8 cellular contexts compared by ENCODE assay signal in genomic region chr12:119988440-119988787, GRCh38. TPM values are rescaled to one million over a fixed set of nuclear protein-coding genes. Genes with fewer than 3 reads are reported as not detected.
DNase-seq lines count a peak whose midpoint lies in the region; ATAC-seq, FAIRE-seq and TF ChIP-seq lines count a peak whose summit lies in the region.

No MANE protein-coding gene starts in this region.

- RAD21 ChIA-PET in GM12878 (lab: Charles Lee; ENCODE audit: unreplicated experiment) = interaction anchor here (0.7 to 3.3 kb wide), 17 partner anchors 11 to 319 kb away, joined by 3 to 36 read pairs (median 4); partner anchors contain the start of genes RAB35 and RPLP0

- no peaks in the 10 kb centered on the region for H3K36me3 ChIP-seq in Loucy (ENCODE audit: insufficient read depth, low read length)
- no peaks in the 10 kb centered on the region for H3K36me3 ChIP-seq in GM12878 (ENCODE audit: control insufficient read depth in 2 of 2, insufficient read depth in 2 of 2, low read length in 1 of 2)
- H3K36me3 ChIP-seq in testis (ENCODE audit: low read depth, missing control alignments) = no peaks in the 10 kb centered on the region

- in situ Hi-C loops in GM12878 (cut with MboI) = no loop called here
- in situ Hi-C loops in G401 (cut with HindIII; ENCODE audit: low sequenced_read_pairs) = no loop called here

- H3F3A ChIP-seq in Loucy (ENCODE audit: low read depth) = no peaks in the 10 kb centered on the region

- H3K27me3 ChIP-seq in Loucy (ENCODE audit: insufficient read depth, low read length, poor library complexity, severe bottlenecking) = no peaks in the 10 kb centered on the region
- H3K27me3 ChIP-seq in GM12878 (replicated peaks in 1 of 2; ENCODE audit: control insufficient read depth in 2 of 2, insufficient read depth in 2 of 2, low read length in 1 of 2) = no peaks in the 10 kb centered on the region; a peak in 1 of 4 replicates
- H3K27me3 ChIP-seq in testis = no peaks in the 10 kb centered on the region

- DNase-seq in activated naive CD4-positive, alpha-beta T cell treated with anti-CD3 and anti-CD28 coated beads for 36 hours = no peak
- DNase-seq in activated naive CD4-positive, alpha-beta T cell treated with Interleukin-2 at 50 U/mL for 16 hours = no peak
- no peak for DNase-seq in GM12878 (ENCODE audit: low read depth, low spot score)
- DNase-seq in left colon = no peak
- no peak for DNase-seq in testis
- DNase-seq in midbrain (lab: John Stamatoyannopoulos, UW) = no peak
- no peak for DNase-seq in G401 (ENCODE audit: low spot score)

- H3K9me3 Mint-ChIP-seq in activated naive CD4-positive, alpha-beta T cell treated with anti-CD3 and anti-CD28 coated beads for 36 hours = no peaks in the 10 kb centered on the region

- peaks cover 18% of the 10 kb centered on the region for H3K4me1 ChIP-seq in Loucy (ENCODE audit: insufficient read depth, low read length, poor library complexity, severe bottlenecking)
- peaks cover 6% of the 10 kb centered on the region for H3K4me1 ChIP-seq in GM12878 (ENCODE audit: control insufficient read depth, insufficient read depth, low read length)
- H3K4me1 ChIP-seq in testis = peaks cover 10% of the 10 kb centered on the region

- FAIRE-seq in GM12878 (lab: Jason Lieb, UNC) = no peak

- H3K9me2 ChIP-seq in Loucy (replicated peaks; ENCODE audit: low read depth, low read length) = no peaks in the 10 kb centered on the region

- peak overlapping the region; percentile 74 for H3K4me3 ChIP-seq in Loucy (ENCODE audit: low read length, poor library complexity, severe bottlenecking)
- peak overlapping the region; percentile 62; the same call in 1 of the 2 replicates for H3K4me3 ChIP-seq in GM12878
- H3K4me3 ChIP-seq in testis = peak overlapping the region; percentile 59 to 65

- H3K27ac Mint-ChIP-seq in activated naive CD4-positive, alpha-beta T cell treated with anti-CD3 and anti-CD28 coated beads for 36 hours = peak overlapping the region; percentile 93

- TF ChIP-seq RAD21 in GM12878 (IDR thresholded peaks at IDR 0.05; ENCODE audit: insufficient read depth, low read depth, low read length) = no peak

- peak overlapping the region; percentile 91 for H3K4me3 Mint-ChIP-seq in activated naive CD4-positive, alpha-beta T cell treated with anti-CD3 and anti-CD28 coated beads for 36 hours

- TF ChIP-seq CTCF in Loucy (conservative IDR thresholded peaks at IDR 0.05; ENCODE audit: low read length) (peak; percentile 50), GM12878 (IDR thresholded peaks at IDR 0.05 in 2 of 3, conservative IDR thresholded peaks at IDR 0.05 in 1 of 3; ENCODE audit: control insufficient read depth in 2 of 3, extremely low read depth in 1 of 3, insufficient read depth in 1 of 3, low read depth in 3 of 3, low read length in 3 of 3) (peak in 2 of 3 experiments; percentile 17; a peak in 1 of 6 replicates), testis (IDR thresholded peaks at IDR 0.05) (no peak)

- peaks cover 27% of the 10 kb centered on the region for H3K36me3 Mint-ChIP-seq in activated naive CD4-positive, alpha-beta T cell treated with anti-CD3 and anti-CD28 coated beads for 36 hours (ENCODE audit: low read depth)

- H3K79me2 ChIP-seq in Loucy (ENCODE audit: insufficient read depth, low read length) = no peaks in the 10 kb centered on the region
- H3K79me2 ChIP-seq in GM12878 (ENCODE audit: control insufficient read depth, insufficient read depth, low read length) = no peaks in the 10 kb centered on the region

- H3K4me2 ChIP-seq in Loucy (ENCODE audit: low read depth, low read length, poor library complexity, severe bottlenecking) (peak overlapping the region; percentile 75), GM12878 (ENCODE audit: control insufficient read depth, insufficient read depth) (peak overlapping the region; percentile 82)

- H2AFZ ChIP-seq in Loucy (ENCODE audit: low read length) = peak overlapping the region; percentile 83
- H2AFZ ChIP-seq in GM12878 (ENCODE audit: control insufficient read depth, low read depth, low read length) = peak overlapping the region; percentile 71

- SMC1A ChIA-PET in GM12878 (lab: Charles Lee; ENCODE audit: uncharacterized antibody, unreplicated experiment) = interaction anchor here (0.5 to 2.1 kb wide), 4 partner anchors 19 to 99 kb away, joined by 3 to 8 read pairs (median 6); no protein-coding TSS in a partner anchor

- TF ChIP-seq EP300 in GM12878 (IDR thresholded peaks at IDR 0.05; ENCODE audit: borderline replicate concordance in 1 of 2, control insufficient read depth in 1 of 2, low read depth in 2 of 2, low read length in 2 of 2) = no peak

- peak; percentile 5; the same call in 2 of the 3 replicates for ATAC-seq in GM12878
- peak; percentile 14 for ATAC-seq in left colon

- POLR2A ChIA-PET in GM12878 (lab: Charles Lee) = interaction anchor here (0.8 to 2.8 kb wide), 4 partner anchors 27 to 130 kb away, joined by 4 to 18 read pairs (median 4); no protein-coding TSS in a partner anchor

- H4K20me1 ChIP-seq in Loucy (ENCODE audit: insufficient read depth, low read length, poor library complexity, severe bottlenecking) = peaks cover 8% of the 10 kb centered on the region
- H4K20me1 ChIP-seq in GM12878 (ENCODE audit: control insufficient read depth, insufficient read depth) = peaks cover 4% of the 10 kb centered on the region; the same call in 1 of the 2 replicates

- intact Hi-C loops in activated naive CD4-positive, alpha-beta T cell treated with anti-CD3 and anti-CD28 coated beads for 36 hours (cut with micrococcal nuclease) = loop anchor here (1.0 to 5.0 kb wide), 9 partner anchors 8 to 321 kb away; partner anchors contain the start of genes CIT, RAB35, RNU4-1 and RNU4-2
- intact Hi-C loops in GM12878 (cut with micrococcal nuclease; ENCODE audit: unreplicated experiment) (loop anchor here (2.0 to 10.0 kb wide), 3 partner anchors 98 to 321 kb away; partner anchors contain the start of genes GCN1 and PRKAB1), left colon (cut with DNase I, micrococcal nuclease) (loop anchor here in 1 of 2 donors (10.0 kb wide), 1 partner anchor 96 kb away; no protein-coding TSS in a partner anchor), testis (cut with DNase I; ENCODE audit: low total_unique reads) (no loop called here)

- H3K9ac ChIP-seq in Loucy (ENCODE audit: low read depth, low read length, poor library complexity, severe bottlenecking) (no peak overlapping the region), GM12878 (ENCODE audit: control insufficient read depth, insufficient read depth, low read length) (no peak overlapping the region)

- under 1% methylated on average over 13 of the region's 15 CpGs for WGBS in GM12878 (ENCODE audit: insufficient coverage, insufficient replicate concordance, low lambda C conversion rate, missing lambda C conversion rate)
- 0% methylated on average over 6 to 15 of the region's 15 CpGs for WGBS in testis, 2 donors

- TF ChIP-seq POLR2A in GM12878 (IDR thresholded peaks at IDR 0.05; ENCODE audit: low read depth, low read length) = no peak
- TF ChIP-seq POLR2A in testis (IDR thresholded peaks at IDR 0.05) = no peak

- no peak overlapping the region for H3K27ac ChIP-seq in GM12878 (ENCODE audit: control insufficient read depth, insufficient read depth)
- peak overlapping the region; percentile 65 to 79 for H3K27ac ChIP-seq in testis

- no TSS peak for BruUV-seq in GM12878 (replicated peaks; lab: Mats Ljungman, UMichigan)

- H3K27me3 Mint-ChIP-seq in activated naive CD4-positive, alpha-beta T cell treated with anti-CD3 and anti-CD28 coated beads for 36 hours (ENCODE audit: low read depth) = no peaks in the 10 kb centered on the region

- H3K4me1 Mint-ChIP-seq in activated naive CD4-positive, alpha-beta T cell treated with anti-CD3 and anti-CD28 coated beads for 36 hours (ENCODE audit: low read depth) = peaks cover 39% of the 10 kb centered on the region

- H3K9me3 ChIP-seq in Loucy (ENCODE audit: insufficient read depth, low read depth, low read length) (no peaks in the 10 kb centered on the region), GM12878 (replicated peaks; ENCODE audit: control insufficient read depth, insufficient read depth, low read length) (no peaks in the 10 kb centered on the region), testis (no peaks in the 10 kb centered on the region)

- CTCF ChIA-PET in activated naive CD4-positive, alpha-beta T cell treated with anti-CD3 and anti-CD28 coated beads for 36 hours (lab: Charles Lee) = interaction anchor here (0.6 to 2.9 kb wide), 8 partner anchors 8 to 214 kb away, joined by 3 to 15 read pairs (median 4); no protein-coding TSS in a partner anchor
- CTCF ChIA-PET in GM12878 (lab: Yijun Ruan, JAX) = interaction anchor here (0.7 to 2.6 kb wide), 8 partner anchors 14 to 317 kb away, joined by 3 to 18 read pairs (median 4); partner anchors contain the start of gene RPLP0

TF ChIP-seq in GM12878, 131 proteins besides CTCF, POLR2A, EP300 and RAD21 (continues in another document):
- TF ChIP-seq BHLHE40 (IDR thresholded peaks at IDR 0.05; ENCODE audit: borderline replicate concordance in 1 of 2, low read depth in 2 of 2, low read length in 1 of 2) (no peak), CBX5 (IDR thresholded peaks at IDR 0.05; ENCODE audit: low read depth) (no peak), MTA3 (IDR thresholded peaks at IDR 0.05; ENCODE audit: borderline replicate concordance, low read length) (no peak), POLR2AphosphoS2 (IDR thresholded peaks at IDR 0.05; ENCODE audit: low read depth, low read length) (no peak)

RNA-seq across cellular contexts. Expression of gene BICDL1, which starts 0.6 kb away (rescaled TPM):
- total RNA-seq in activated naive CD4-positive, alpha-beta T cell treated with anti-CD3 and anti-CD28 coated beads for 36 hours = 100 to 1,000 TPM; 128 to 133 TPM
- 10.0 and 10.5 TPM in 2 replicates for total RNA-seq in GM12878 (2013; cell fraction: nucleolus; rRNA removed)
- total RNA-seq in GM12878 (2014; rRNA removed) = 6.1 and 6.9 TPM in 2 replicates
- 3.6 and 4.7 TPM in 2 replicates for total RNA-seq in GM12878 (2014; rRNA removed; fragmentation: Illumina TruSeq; extraction: Trizol)
- total RNA-seq in GM12878 (2021) = 8.8 and 10.0 TPM in 2 replicates
- polyA plus RNA-seq in GM12878 (2011; ENCODE audit: low read depth) = 1.6 TPM
- polyA plus RNA-seq in GM12878 (2011; rRNA removed) = 12.3 and 12.7 TPM in 2 replicates
- 11.2 and 16.0 TPM in 2 replicates for polyA plus RNA-seq in GM12878 (2011; cell fraction: cytosol; rRNA removed)
- polyA plus RNA-seq in GM12878 (2011; cell fraction: nucleus; rRNA removed) = 64.9 and 71.4 TPM in 2 replicates
- polyA plus RNA-seq in GM12878 (2012) = 3.0 and 3.7 TPM in 2 replicates
- 1.9 and 4.9 TPM in 2 replicates for polyA plus RNA-seq in GM12878 (2014; fragmentation: Illumina TruSeq; extraction: Trizol)
- 1 to 10 TPM in 1 of 2 experiments, under 1 TPM in 1; 0.72 to 1.2 TPM for polyA plus RNA-seq in GM12878 (2014; fragmentation: Nextera tagmentation; extraction: Ambion mirVana)
- 8.6 and 8.7 TPM in 2 replicates for polyA plus RNA-seq in GM12878 (2014; rRNA removed)
- polyA plus RNA-seq in GM12878 (2016; fragmentation: Nextera tagmentation; extraction: Ambion mirVana) = 1 to 10 TPM in 1 of 2 experiments, under 1 TPM in 1; 0.82 to 1.7 TPM
- polyA minus RNA-seq in GM12878 (2011; rRNA and poly(A)+ RNA removed) = 5.9 and 12.7 TPM in 2 replicates
- polyA minus RNA-seq in GM12878 (2011; cell fraction: cytosol; rRNA and poly(A)+ RNA removed) = 5.2 and 6.8 TPM in 2 replicates
- 7.7 and 14.5 TPM in 2 replicates for polyA minus RNA-seq in GM12878 (2011; cell fraction: nucleus; rRNA and poly(A)+ RNA removed)
- 1 to 10 TPM; 6.6 to 9.1 TPM for total RNA-seq in left colon
- 100 to 1,000 TPM in 1 of 2 donors, 10 to 100 TPM in 1; 78.3 to 131 TPM for total RNA-seq in testis
- polyA plus RNA-seq in testis (ENCODE audit: insufficient read depth, low read depth, low replicate concordance) = 41.4 TPM
- 13.5 and 14.2 TPM in 2 replicates for total RNA-seq in G401 (2014; rRNA removed; shearing (Covaris generic))

Comparison
In these comparisons a context has a peak if more than half of its experiments do, and no peak if none do; other contexts are left out.
1. CTCF ChIP-seq: peak in Loucy (single experiment) and GM12878 (2 of 3); none in testis (0 of 3).
2. Peak in every context shown above with its lines, with median percentiles within 50 percentile points of each other: H3K4me3 ChIP-seq.